In genomic region chr15:67109141-67110034, GRCh38 we compare ENCODE assay signal across 9 cellular contexts. TPM values are rescaled to one million over a fixed set of nuclear protein-coding genes. Genes with fewer than 3 reads are reported as not detected.
DNase-seq lines count a peak whose midpoint lies in the region; ATAC-seq and TF ChIP-seq lines count a peak whose summit lies in the region.
"Had no signal": no experiment of that assay in that cellular context is flagged by ENCODE, and none has a peak within 500 bp of the region (broad histone marks: within the 10 kb centered on the region; RNA-seq: fewer than 3 reads in every experiment).

No MANE protein-coding gene starts in this region.

- H3K9me3 ChIP-seq in heart right ventricle = peaks cover 0 to 10% (median 7%) of the 10 kb centered on the region in 11 donors
- peaks cover 5% of the 10 kb centered on the region for H3K9me3 ChIP-seq in skeletal muscle satellite cell (replicated peaks; ENCODE audit: low read length)
- H3K9me3 ChIP-seq in Caco-2 = peaks cover 8% of the 10 kb centered on the region; the same call in 1 of the 2 replicates

- no TSS peak for BruUV-seq in Caco-2 (replicated peaks; lab: Mats Ljungman, UMichigan)

- peak overlapping the region; percentile 88 for H3K9ac ChIP-seq in skeletal muscle satellite cell (ENCODE audit: low read depth, low read length)

- H3K4me3 Mint-ChIP-seq in Caco-2 (ENCODE audit: unreplicated experiment) = no peak overlapping the region

- TF ChIP-seq CTCF in GM13977 (IDR thresholded peaks at IDR 0.05; ENCODE audit: extremely low read depth, insufficient read depth, missing control alignments) = no peak
- no peak for TF ChIP-seq CTCF in heart right ventricle (IDR thresholded peaks at IDR 0.05)
- TF ChIP-seq CTCF in Caco-2 (IDR thresholded peaks at IDR 0.05; ENCODE audit: insufficient read depth in 1 of 2, low read depth in 1 of 2, low read length in 1 of 2, severe bottlenecking in 1 of 2, unreplicated experiment in 1 of 2) = no peak

- CTCF ChIA-PET in Caco-2 (lab: Charles Lee) = interaction anchor here (0.7 kb wide), 1 partner anchor 130 kb away, joined by 3 read pairs; no protein-coding TSS in a partner anchor

- H3K4me3 ChIP-seq in heart right ventricle (no peak overlapping the region), skeletal muscle satellite cell (ENCODE audit: low read length) (peak overlapping the region; percentile 12), Caco-2 (ENCODE audit: low read depth, low read length) (no peak overlapping the region)

- H3K36me3 ChIP-seq in heart right ventricle (no peaks in the 10 kb centered on the region), skeletal muscle satellite cell (ENCODE audit: insufficient read depth, low read length) (peaks cover 4% of the 10 kb centered on the region), Caco-2 (ENCODE audit: control insufficient read depth, insufficient read depth, low read length) (no peaks in the 10 kb centered on the region)

- H3K36me3 Mint-ChIP-seq in Caco-2 (ENCODE audit: insufficient read depth, unreplicated experiment) = peaks cover 25% of the 10 kb centered on the region

- no peak overlapping the region for H3K27ac Mint-ChIP-seq in Caco-2 (ENCODE audit: unreplicated experiment)

- intact Hi-C loops in heart right ventricle (cut with DNase I) (loop anchor here in 3 of 10 donors (5.0 to 10.0 kb wide), 3 partner anchors 38 to 75 kb away; partner anchors contain the start of gene SMAD3 (in 2 of the 3)), Caco-2 (cut with micrococcal nuclease; ENCODE audit: unreplicated experiment) (no loop called here)

- POLR2A ChIA-PET in Caco-2 (lab: Charles Lee) = no interaction called here

- peaks cover 25 to 87% (median 59%) of the 10 kb centered on the region in 9 donors for H3K4me1 ChIP-seq in heart right ventricle
- H3K4me1 ChIP-seq in skeletal muscle satellite cell (ENCODE audit: control insufficient read depth, insufficient read depth, low read length) = peaks cover 67% of the 10 kb centered on the region
- H3K4me1 ChIP-seq in Caco-2 = peaks cover 48% of the 10 kb centered on the region

- H3K4me1 Mint-ChIP-seq in Caco-2 (ENCODE audit: low read depth, unreplicated experiment) = peaks cover 40% of the 10 kb centered on the region

- peak overlapping the region in 8 of 10 donors; percentile 9 to 57 (median 32) for H3K27ac ChIP-seq in heart right ventricle
- H3K27ac ChIP-seq: VCaP had no signal

- 60 to 64% methylated on average over 18 of the region's 18 CpGs for WGBS in heart right ventricle, 2 donors

- H3K9me3 Mint-ChIP-seq in Caco-2 (ENCODE audit: unreplicated experiment) = peaks cover 12% of the 10 kb centered on the region

- peak overlapping the region; percentile 61 for H3K4me2 ChIP-seq in skeletal muscle satellite cell (ENCODE audit: low read length)

- H3K27me3 Mint-ChIP-seq in Caco-2 (ENCODE audit: insufficient read depth, unreplicated experiment) = no peaks in the 10 kb centered on the region

- DNase-seq in GM13977 (ENCODE audit: low spot score) (peak; percentile 54), SKM-1 (lab: John Stamatoyannopoulos, UW; ENCODE audit: unreplicated experiment) (peak; percentile 56), heart right ventricle (peak; percentile 57 to 72), NCI-H1092 treated with DMSO at 0.1 percent for 48 hours (lab: John Stamatoyannopoulos, UW) (no peak), Caco-2 (no peak), COR-L47 (lab: John Stamatoyannopoulos, UW) (no peak)

- H3K27me3 ChIP-seq in heart right ventricle = no peaks in the 10 kb centered on the region
- no peaks in the 10 kb centered on the region for H3K27me3 ChIP-seq in skeletal muscle satellite cell (ENCODE audit: control insufficient read depth, insufficient read depth, low read length)
- H3K27me3 ChIP-seq in Caco-2 (replicated peaks; ENCODE audit: control insufficient read depth, insufficient read depth, low read length) = no peaks in the 10 kb centered on the region

- in situ Hi-C loops in GM13977 (cut with MboI; ENCODE audit: low pct_unique_long_range_greater_than_20kb, low sequenced_read_pairs, unreplicated experiment) = no loop called here

- ATAC-seq in HG02885 (IDR thresholded peaks at IDR 0.05; ENCODE audit: poor library complexity, unreplicated experiment) (peak; percentile 51), heart right ventricle (peak; percentile 24 to 79 (median 52))

RNA-seq across cellular contexts. Expression of gene SMAD3, which starts 44.0 kb away (rescaled TPM):
- 10 to 100 TPM; 11.3 to 44.8 (median 15.7) TPM for total RNA-seq in heart right ventricle
- 1 to 10 TPM; 6.2 to 7.8 TPM for polyA plus RNA-seq in heart right ventricle
- 18.3 and 32.1 TPM in 2 replicates for total RNA-seq in skeletal muscle satellite cell (2012; rRNA removed)
- 51.5 and 54.8 TPM in 2 replicates for total RNA-seq in Caco-2 (2022)

Comparison
In these comparisons a context has a peak if more than half of its experiments do, and no peak if none do; other contexts are left out.
1. DNase-seq: peak in GM13977 (single experiment), SKM-1 (single experiment) and heart right ventricle (2 of 2); none in NCI-H1092 treated with DMSO at 0.1 percent for 48 hours (single experiment), Caco-2 (0 of 2) and COR-L47 (single experiment).